In genomic region chr5:91383956-91384300, GRCh38 we compare ENCODE assay signal across 8 cellular contexts. TPM values are rescaled to one million over a fixed set of nuclear protein-coding genes. Genes with fewer than 3 reads are reported as not detected.
DNase-seq lines count a peak whose midpoint lies in the region; ATAC-seq lines count a peak whose summit lies in the region.

No MANE protein-coding gene starts in this region.

- peak; percentile 51 for DNase-seq in Right ventricle myocardium superior
- DNase-seq in Right ventricle myocardium inferior (ENCODE audit: missing footprints): no peak
- peak; percentile 49 for DNase-seq in RPMI8226
- no peak for DNase-seq in effector memory CD4-positive, alpha-beta T cell
- DNase-seq in myocyte (ENCODE audit: low read depth): peak; percentile 27
- DNase-seq in HuH-7 (ENCODE audit: low spot score): no peak
- DNase-seq in activated CD8-positive, alpha-beta memory T cell treated with anti-CD3 and anti-CD28 coated beads, Interleukin-2, amount 50 U/mL, for 48 hours: no peak

- H3K27ac ChIP-seq in effector memory CD4-positive, alpha-beta T cell (ENCODE audit: insufficient read depth, low read length, poor library complexity, severe bottlenecking): peak overlapping the region; percentile 98

- peak overlapping the region; percentile 63 for H3K4me3 ChIP-seq in effector memory CD4-positive, alpha-beta T cell (ENCODE audit: insufficient read depth, low read depth, low read length, poor library complexity, severe bottlenecking)

- H3K27me3 ChIP-seq in effector memory CD4-positive, alpha-beta T cell (replicated peaks; ENCODE audit: control insufficient read depth, insufficient read depth, low read length, poor library complexity, severe bottlenecking): no peaks in the 10 kb centered on the region

- ATAC-seq in Right ventricle myocardium superior (ENCODE audit: poor library complexity) (no peak), Right ventricle myocardium inferior (no peak), HG03432 (IDR thresholded peaks at IDR 0.05; ENCODE audit: unreplicated experiment) (no peak)

- intact Hi-C loops in Right ventricle myocardium superior (cut with DNase I): loop anchor here (2.0 to 5.0 kb wide), 2 partner anchors 157 to 283 kb away; no protein-coding TSS in a partner anchor
- intact Hi-C loops in Right ventricle myocardium inferior (cut with DNase I): loop anchor here (1.0 to 2.0 kb wide), 3 partner anchors 104 to 283 kb away; no protein-coding TSS in a partner anchor

- H3K4me1 ChIP-seq in effector memory CD4-positive, alpha-beta T cell (ENCODE audit: control insufficient read depth, insufficient read depth, low read length, poor library complexity, severe bottlenecking): peaks cover 10% of the 10 kb centered on the region

- H3K9me3 ChIP-seq in effector memory CD4-positive, alpha-beta T cell (ENCODE audit: control insufficient read depth, low read length): no peaks in the 10 kb centered on the region

- H3K36me3 ChIP-seq in effector memory CD4-positive, alpha-beta T cell (ENCODE audit: control insufficient read depth, insufficient read depth, low read length): no peaks in the 10 kb centered on the region

RNA-seq across cellular contexts. Expression of gene ARRDC3, which starts 0.8 kb away (rescaled TPM):
- 17.3 TPM for total RNA-seq in Right ventricle myocardium superior
- total RNA-seq in Right ventricle myocardium inferior: 19.9 TPM
- total RNA-seq in myocyte: 46.9 and 53.0 TPM in 2 replicates
- 7.8 TPM for polyA plus RNA-seq in myocyte (2012)

Comparison
In these comparisons a context has a peak if more than half of its experiments do, and no peak if none do; other contexts are left out.
1. DNase-seq: peak in Right ventricle myocardium superior (single experiment), RPMI8226 (single experiment) and myocyte (single experiment); none in Right ventricle myocardium inferior (single experiment), effector memory CD4-positive, alpha-beta T cell (0 of 3), HuH-7 (single experiment) and activated CD8-positive, alpha-beta memory T cell treated with anti-CD3 and anti-CD28 coated beads, Interleukin-2, amount 50 U/mL, for 48 hours (single experiment).